In genomic region chr11:110966131-110966530, GRCh38 we compare ENCODE assay signal across 27 cellular contexts.
"Had no signal": no experiment of that assay in that cellular context is flagged by ENCODE, and none has a peak within 500 bp of the region (broad histone marks: within the 10 kb centered on the region; RNA-seq: fewer than 3 reads in every experiment).

No MANE protein-coding gene starts in this region.

- H3K9me3 ChIP-seq: left lung, ovary, sigmoid colon, stomach, tibial artery had no signal

- H3K4me3 ChIP-seq: left lung, ovary, sigmoid colon, stomach, tibial artery had no signal

- H3K4me3 Mint-ChIP-seq: activated CD4-positive, alpha-beta memory T cell treated with anti-CD3 and anti-CD28 coated beads, Interleukin-2, amount 10 ng/mL, durations not matched to agents 7 days and 5 days; activated CD4-positive, alpha-beta T cell treated with anti-CD3 and anti-CD28 coated beads, Interleukin-2, amount 10 ng/mL, durations not matched to agents 7 days and 5 days; activated naive CD4-positive, alpha-beta T cell treated with anti-CD3 and anti-CD28 coated beads, Interleukin-2, amount 50 U/mL, for 24 hours; activated naive CD8-positive, alpha-beta T cell treated with anti-CD3 and anti-CD28 coated beads, Interleukin-2, amount 50 U/mL, for 24 hours; activated T-cell treated with anti-CD3 and anti-CD28 coated beads, Interleukin-2, amount 50 U/mL, for 4 hours; activated T-helper 17 cell treated with anti-CD3 and anti-CD28 coated beads, Interleukin-2, amount 50 U/mL, for 72 hours; mesothelial cell of epicardium; naive thymus-derived CD4-positive, alpha-beta T cell; stimulated activated naive B cell treated with anti-CD40 and anti-IgM and Interleukin-4, amounts not matched to agents 10 μg/mL and 1 μg/mL and 100 μg/mL, for 72 hours; T-helper 17 cell; WTC11 had no signal

- H3K4me1 ChIP-seq: stomach, tibial artery had no signal

- H3K36me3 ChIP-seq: left lung, ovary, sigmoid colon, stomach, tibial artery had no signal

- H3K27ac ChIP-seq: left lung, ovary, sigmoid colon, stomach, tibial artery had no signal

- H3K36me3 Mint-ChIP-seq: activated naive CD4-positive, alpha-beta T cell treated with anti-CD3 and anti-CD28 coated beads, Interleukin-2, amount 50 U/mL, for 24 hours; mesothelial cell of epicardium; naive thymus-derived CD4-positive, alpha-beta T cell; stimulated activated naive B cell treated with anti-CD40 and anti-IgM and Interleukin-4, amounts not matched to agents 10 μg/mL and 1 μg/mL and 100 μg/mL, for 72 hours; WTC11 had no signal

- ATAC-seq: activated naive CD8-positive, alpha-beta T cell treated with anti-CD3 and anti-CD28 coated beads, Interleukin-2, amount 50 U/mL, for 24 hours; activated T-cell treated with anti-CD3 and anti-CD28 coated beads, Interleukin-2, amount 50 U/mL, for 4 hours; activated T-helper 17 cell treated with anti-CD3 and anti-CD28 coated beads, Interleukin-2, amount 50 U/mL, for 72 hours; left lung; naive thymus-derived CD4-positive, alpha-beta T cell; stimulated activated naive B cell treated with anti-CD40 and anti-IgM and Interleukin-4, amounts not matched to agents 10 μg/mL and 1 μg/mL and 100 μg/mL, for 72 hours; T-helper 17 cell; WTC11 had no signal

- H3K9me3 Mint-ChIP-seq: activated CD4-positive, alpha-beta memory T cell treated with anti-CD3 and anti-CD28 coated beads, Interleukin-2, amount 10 ng/mL, durations not matched to agents 7 days and 5 days; activated CD4-positive, alpha-beta T cell treated with anti-CD3 and anti-CD28 coated beads, Interleukin-2, amount 10 ng/mL, durations not matched to agents 7 days and 5 days; activated naive CD4-positive, alpha-beta T cell treated with anti-CD3 and anti-CD28 coated beads, Interleukin-2, amount 50 U/mL, for 24 hours; activated naive CD8-positive, alpha-beta T cell treated with anti-CD3 and anti-CD28 coated beads, Interleukin-2, amount 50 U/mL, for 24 hours; activated T-cell treated with anti-CD3 and anti-CD28 coated beads, Interleukin-2, amount 50 U/mL, for 4 hours had no signal

- H3K27me3 ChIP-seq: left lung, ovary, sigmoid colon, stomach, tibial artery had no signal

- DNase-seq: activated CD4-positive, alpha-beta memory T cell treated with anti-CD3 and anti-CD28 coated beads, Interleukin-2, amount 10 ng/mL, durations not matched to agents 7 days and 5 days; activated CD4-positive, alpha-beta T cell treated with anti-CD3 and anti-CD28 coated beads for 1 hour; activated CD4-positive, alpha-beta T cell treated with anti-CD3 and anti-CD28 coated beads, Interleukin-2, amount 10 ng/mL, durations not matched to agents 7 days and 5 days; activated gamma-delta T cell treated with Interleukin-2 at 50 U/mL for 16 hours; activated naive CD8-positive, alpha-beta T cell treated with anti-CD3 and anti-CD28 coated beads, Interleukin-2, amount 50 U/mL, for 24 hours; activated T-cell treated with anti-CD3 and anti-CD28 coated beads, Interleukin-2, amount 50 U/mL, for 4 hours; amygdala; central memory CD4-positive, alpha-beta T cell; foreskin melanocyte; kidney glomerular epithelial cell; left lung; mammary epithelial cell; naive thymus-derived CD4-positive, alpha-beta T cell; ovary; retina; sigmoid colon; stimulated activated CD4-positive, alpha-beta T cell treated with anti-CD3 and anti-CD28 coated beads, Interleukin-15, amount 100 ng/mL, for 24 hours; stimulated activated CD4-positive, alpha-beta T cell treated with anti-CD3 and anti-CD28 coated beads, Interleukin-2, amount 100 ng/mL, for 24 hours; stimulated activated naive B cell treated with anti-CD40 and anti-IgM and Interleukin-4, amounts not matched to agents 10 μg/mL and 1 μg/mL and 100 μg/mL, for 72 hours; stomach; T-helper 17 cell; tibial artery had no signal

- H3K4me1 Mint-ChIP-seq: activated CD4-positive, alpha-beta memory T cell treated with anti-CD3 and anti-CD28 coated beads, Interleukin-2, amount 10 ng/mL, durations not matched to agents 7 days and 5 days; activated CD4-positive, alpha-beta T cell treated with anti-CD3 and anti-CD28 coated beads, Interleukin-2, amount 10 ng/mL, durations not matched to agents 7 days and 5 days; activated naive CD4-positive, alpha-beta T cell treated with anti-CD3 and anti-CD28 coated beads, Interleukin-2, amount 50 U/mL, for 24 hours; activated naive CD8-positive, alpha-beta T cell treated with anti-CD3 and anti-CD28 coated beads, Interleukin-2, amount 50 U/mL, for 24 hours; activated T-helper 17 cell treated with anti-CD3 and anti-CD28 coated beads, Interleukin-2, amount 50 U/mL, for 72 hours; naive thymus-derived CD4-positive, alpha-beta T cell; T-helper 17 cell; WTC11 had no signal

- H3K27me3 Mint-ChIP-seq: activated CD4-positive, alpha-beta T cell treated with anti-CD3 and anti-CD28 coated beads, Interleukin-2, amount 10 ng/mL, durations not matched to agents 7 days and 5 days had no signal

- H3K27ac Mint-ChIP-seq: activated CD4-positive, alpha-beta memory T cell treated with anti-CD3 and anti-CD28 coated beads, Interleukin-2, amount 10 ng/mL, durations not matched to agents 7 days and 5 days; activated CD4-positive, alpha-beta T cell treated with anti-CD3 and anti-CD28 coated beads, Interleukin-2, amount 10 ng/mL, durations not matched to agents 7 days and 5 days; activated naive CD4-positive, alpha-beta T cell treated with anti-CD3 and anti-CD28 coated beads, Interleukin-2, amount 50 U/mL, for 24 hours; activated naive CD8-positive, alpha-beta T cell treated with anti-CD3 and anti-CD28 coated beads, Interleukin-2, amount 50 U/mL, for 24 hours; activated T-helper 17 cell treated with anti-CD3 and anti-CD28 coated beads, Interleukin-2, amount 50 U/mL, for 72 hours; mesothelial cell of epicardium; naive thymus-derived CD4-positive, alpha-beta T cell; progenitor cell of endocrine pancreas; stimulated activated naive B cell treated with anti-CD40 and anti-IgM and Interleukin-4, amounts not matched to agents 10 μg/mL and 1 μg/mL and 100 μg/mL, for 72 hours; T-helper 17 cell; WTC11 had no signal
